ENCODE assay signal across 1 cellular context in genomic region chr15:88465633-88466219, GRCh38.
A peak's percentile ranks its signal among the peaks of the same experiment; 100 is the strongest.
TF ChIP-seq lines count a peak whose summit lies in the region.

No MANE protein-coding gene starts in this region.

TF ChIP-seq in HepG2, 621 proteins besides CTCF, POLR2A, EP300 and RAD21 (continued from another document and continues in another):
- TF ChIP-seq RNF219 (CRISPR knock-in tag; IDR thresholded peaks at IDR 0.05) (no peak), ZBTB2 (CRISPR knock-in tag; IDR thresholded peaks at IDR 0.05; ENCODE audit: low read depth) (no peak), ZNF207 (IDR thresholded peaks at IDR 0.05; ENCODE audit: borderline replicate concordance) (no peak), ZBTB37 (CRISPR knock-in tag; IDR thresholded peaks at IDR 0.05) (peak; percentile 79; the same call in 1 of the 2 replicates), SMAD3 (CRISPR knock-in tag; IDR thresholded peaks at IDR 0.05) (peak; percentile 76; the same call in 1 of the 2 replicates), ZNF407 (CRISPR knock-in tag; IDR thresholded peaks at IDR 0.05; ENCODE audit: not compliant biosample characterization) (no peak), MYNN (CRISPR knock-in tag; IDR thresholded peaks at IDR 0.05; ENCODE audit: low read depth) (no peak), KLF6 (CRISPR knock-in tag; IDR thresholded peaks at IDR 0.05) (peak; percentile 26; the same call in 1 of the 2 replicates), ZNF234 (CRISPR knock-in tag; conservative IDR thresholded peaks at IDR 0.05) (no peak), CBX1 (IDR thresholded peaks at IDR 0.05; ENCODE audit: low read depth) (no peak), TBP (CRISPR knock-in tag; IDR thresholded peaks at IDR 0.05) (no peak), MIER2 (CRISPR knock-in tag; IDR thresholded peaks at IDR 0.05) (0 out of 2 replicates have a peak, but pooled peaks have one; percentile 11), ZNF839 (CRISPR knock-in tag; IDR thresholded peaks at IDR 0.05; ENCODE audit: borderline replicate concordance) (no peak), SCMH1 (CRISPR knock-in tag; IDR thresholded peaks at IDR 0.05; ENCODE audit: borderline replicate concordance) (no peak), NFRKB (IDR thresholded peaks at IDR 0.05) (no peak), GLMP (CRISPR knock-in tag; IDR thresholded peaks at IDR 0.05; ENCODE audit: borderline replicate concordance) (no peak), CSRNP1 (CRISPR knock-in tag; IDR thresholded peaks at IDR 0.05) (0 out of 2 replicates have a peak, but pooled peaks have one; percentile 29), CHD2 (IDR thresholded peaks at IDR 0.05; ENCODE audit: low read depth, low read length) (no peak), ZFP36 (IDR thresholded peaks at IDR 0.05; ENCODE audit: borderline replicate concordance, low read depth, low read length, partially characterized antibody) (no peak), ZNF652 (CRISPR knock-in tag; IDR thresholded peaks at IDR 0.05; ENCODE audit: borderline replicate concordance, low read depth) (no peak), ZNF432 (CRISPR knock-in tag; IDR thresholded peaks at IDR 0.05; ENCODE audit: borderline replicate concordance) (no peak), ZNF260 (CRISPR knock-in tag; IDR thresholded peaks at IDR 0.05; ENCODE audit: borderline replicate concordance, low read depth) (no peak), MXD1 (CRISPR knock-in tag; IDR thresholded peaks at IDR 0.05) (no peak), LRRFIP1 (CRISPR knock-in tag; conservative IDR thresholded peaks at IDR 0.05) (no peak), MTERF4 (CRISPR knock-in tag; IDR thresholded peaks at IDR 0.05) (no peak)
